ENCODE assay signal across 1 cellular context in the genomic region with DNA sequence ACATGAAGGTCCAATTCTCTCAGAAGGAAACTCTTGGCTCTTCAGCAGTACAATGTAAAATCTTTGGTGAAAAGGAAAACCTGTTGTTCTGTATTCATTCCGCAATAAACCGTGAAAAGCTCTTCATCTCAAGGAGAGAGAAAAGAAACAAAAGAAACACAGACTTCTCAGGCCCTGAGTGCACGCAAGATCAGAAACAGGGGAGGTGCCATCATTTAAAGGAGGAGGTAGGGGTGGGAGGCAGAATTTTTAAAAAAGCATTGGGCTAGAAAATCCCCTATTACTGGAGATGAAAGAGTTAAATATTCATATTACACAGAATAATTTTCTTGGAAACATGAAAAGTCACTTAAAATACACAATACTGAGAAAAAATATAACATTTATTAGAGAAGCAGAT.
TF ChIP-seq lines count a peak whose summit lies in the region.

No MANE protein-coding gene starts in this region.

TF ChIP-seq in SK-N-SH treated with all-trans-retinoic acid at 6 μM for 48 hours, 23 proteins besides CTCF, POLR2A, EP300 and RAD21:
- TF ChIP-seq, protein P1, sequence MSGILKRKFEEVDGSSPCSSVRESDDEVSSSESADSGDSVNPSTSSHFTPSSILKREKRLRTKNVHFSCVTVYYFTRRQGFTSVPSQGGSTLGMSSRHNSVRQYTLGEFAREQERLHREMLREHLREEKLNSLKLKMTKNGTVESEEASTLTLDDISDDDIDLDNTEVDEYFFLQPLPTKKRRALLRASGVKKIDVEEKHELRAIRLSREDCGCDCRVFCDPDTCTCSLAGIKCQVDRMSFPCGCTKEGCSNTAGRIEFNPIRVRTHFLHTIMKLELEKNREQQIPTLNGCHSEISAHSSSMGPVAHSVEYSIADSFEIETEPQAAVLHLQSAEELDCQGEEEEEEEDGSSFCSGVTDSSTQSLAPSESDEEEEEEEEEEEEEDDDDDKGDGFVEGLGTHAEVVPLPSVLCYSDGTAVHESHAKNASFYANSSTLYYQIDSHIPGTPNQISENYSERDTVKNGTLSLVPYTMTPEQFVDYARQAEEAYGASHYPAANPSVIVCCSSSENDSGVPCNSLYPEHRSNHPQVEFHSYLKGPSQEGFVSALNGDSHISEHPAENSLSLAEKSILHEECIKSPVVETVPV (CRISPR knock-in tag; IDR thresholded peaks at IDR 0.05): no peak
- TF ChIP-seq ZNF70 (CRISPR knock-in tag; IDR thresholded peaks at IDR 0.05) (no peak), ZFP3 (CRISPR knock-in tag; IDR thresholded peaks at IDR 0.05) (no peak), ZC3H10 (CRISPR knock-in tag; IDR thresholded peaks at IDR 0.05) (no peak), PPARA (CRISPR knock-in tag; IDR thresholded peaks at IDR 0.05; ENCODE audit: borderline replicate concordance) (no peak), ISL1 (CRISPR knock-in tag; IDR thresholded peaks at IDR 0.05) (no peak), TCF4 (CRISPR knock-in tag; IDR thresholded peaks at IDR 0.05; ENCODE audit: borderline replicate concordance) (no peak), RARB (CRISPR knock-in tag; IDR thresholded peaks at IDR 0.05) (no peak), GLIS3 (CRISPR knock-in tag; IDR thresholded peaks at IDR 0.05) (no peak), ESRRG (CRISPR knock-in tag; IDR thresholded peaks at IDR 0.05) (no peak), ZNF8 (CRISPR knock-in tag; IDR thresholded peaks at IDR 0.05) (no peak), TOX (CRISPR knock-in tag; IDR thresholded peaks at IDR 0.05; ENCODE audit: borderline replicate concordance) (no peak)
- TF ChIP-seq, protein P2, sequence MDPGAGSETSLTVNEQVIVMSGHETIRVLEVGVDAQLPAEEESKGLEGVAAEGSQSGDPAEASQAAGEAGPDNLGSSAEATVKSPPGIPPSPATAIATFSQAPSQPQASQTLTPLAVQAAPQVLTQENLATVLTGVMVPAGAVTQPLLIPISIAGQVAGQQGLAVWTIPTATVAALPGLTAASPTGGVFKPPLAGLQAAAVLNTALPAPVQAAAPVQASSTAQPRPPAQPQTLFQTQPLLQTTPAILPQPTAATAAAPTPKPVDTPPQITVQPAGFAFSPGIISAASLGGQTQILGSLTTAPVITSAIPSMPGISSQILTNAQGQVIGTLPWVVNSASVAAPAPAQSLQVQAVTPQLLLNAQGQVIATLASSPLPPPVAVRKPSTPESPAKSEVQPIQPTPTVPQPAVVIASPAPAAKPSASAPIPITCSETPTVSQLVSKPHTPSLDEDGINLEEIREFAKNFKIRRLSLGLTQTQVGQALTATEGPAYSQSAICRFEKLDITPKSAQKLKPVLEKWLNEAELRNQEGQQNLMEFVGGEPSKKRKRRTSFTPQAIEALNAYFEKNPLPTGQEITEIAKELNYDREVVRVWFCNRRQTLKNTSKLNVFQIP (CRISPR knock-in tag; IDR thresholded peaks at IDR 0.05; ENCODE audit: borderline replicate concordance, low read depth): no peak
- TF ChIP-seq, protein P3, sequence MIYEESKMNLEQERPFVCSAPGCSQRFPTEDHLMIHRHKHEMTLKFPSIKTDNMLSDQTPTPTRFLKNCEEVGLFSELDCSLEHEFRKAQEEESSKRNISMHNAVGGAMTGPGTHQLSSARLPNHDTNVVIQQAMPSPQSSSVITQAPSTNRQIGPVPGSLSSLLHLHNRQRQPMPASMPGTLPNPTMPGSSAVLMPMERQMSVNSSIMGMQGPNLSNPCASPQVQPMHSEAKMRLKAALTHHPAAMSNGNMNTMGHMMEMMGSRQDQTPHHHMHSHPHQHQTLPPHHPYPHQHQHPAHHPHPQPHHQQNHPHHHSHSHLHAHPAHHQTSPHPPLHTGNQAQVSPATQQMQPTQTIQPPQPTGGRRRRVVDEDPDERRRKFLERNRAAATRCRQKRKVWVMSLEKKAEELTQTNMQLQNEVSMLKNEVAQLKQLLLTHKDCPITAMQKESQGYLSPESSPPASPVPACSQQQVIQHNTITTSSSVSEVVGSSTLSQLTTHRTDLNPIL (CRISPR knock-in tag; IDR thresholded peaks at IDR 0.05; ENCODE audit: low read depth): no peak
- TF ChIP-seq, protein P4, sequence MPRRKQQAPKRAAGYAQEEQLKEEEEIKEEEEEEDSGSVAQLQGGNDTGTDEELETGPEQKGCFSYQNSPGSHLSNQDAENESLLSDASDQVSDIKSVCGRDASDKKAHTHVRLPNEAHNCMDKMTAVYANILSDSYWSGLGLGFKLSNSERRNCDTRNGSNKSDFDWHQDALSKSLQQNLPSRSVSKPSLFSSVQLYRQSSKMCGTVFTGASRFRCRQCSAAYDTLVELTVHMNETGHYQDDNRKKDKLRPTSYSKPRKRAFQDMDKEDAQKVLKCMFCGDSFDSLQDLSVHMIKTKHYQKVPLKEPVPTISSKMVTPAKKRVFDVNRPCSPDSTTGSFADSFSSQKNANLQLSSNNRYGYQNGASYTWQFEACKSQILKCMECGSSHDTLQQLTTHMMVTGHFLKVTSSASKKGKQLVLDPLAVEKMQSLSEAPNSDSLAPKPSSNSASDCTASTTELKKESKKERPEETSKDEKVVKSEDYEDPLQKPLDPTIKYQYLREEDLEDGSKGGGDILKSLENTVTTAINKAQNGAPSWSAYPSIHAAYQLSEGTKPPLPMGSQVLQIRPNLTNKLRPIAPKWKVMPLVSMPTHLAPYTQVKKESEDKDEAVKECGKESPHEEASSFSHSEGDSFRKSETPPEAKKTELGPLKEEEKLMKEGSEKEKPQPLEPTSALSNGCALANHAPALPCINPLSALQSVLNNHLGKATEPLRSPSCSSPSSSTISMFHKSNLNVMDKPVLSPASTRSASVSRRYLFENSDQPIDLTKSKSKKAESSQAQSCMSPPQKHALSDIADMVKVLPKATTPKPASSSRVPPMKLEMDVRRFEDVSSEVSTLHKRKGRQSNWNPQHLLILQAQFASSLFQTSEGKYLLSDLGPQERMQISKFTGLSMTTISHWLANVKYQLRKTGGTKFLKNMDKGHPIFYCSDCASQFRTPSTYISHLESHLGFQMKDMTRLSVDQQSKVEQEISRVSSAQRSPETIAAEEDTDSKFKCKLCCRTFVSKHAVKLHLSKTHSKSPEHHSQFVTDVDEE (CRISPR knock-in tag; IDR thresholded peaks at IDR 0.05): no peak
